ENCODE assay signal across 8 cellular contexts in genomic region chr1:179081696-179082307, GRCh38. TPM values are rescaled to one million over a fixed set of nuclear protein-coding genes. Genes with fewer than 3 reads are reported as not detected.
DNase-seq lines count a peak whose midpoint lies in the region; TF ChIP-seq lines count a peak whose summit lies in the region.

Gene TOR3A, plus strand, starts transcription at chr1:179082070. Its CDS starts 59 bp downstream, at chr1:179082129.

- DNase-seq in ELF-1 (ENCODE audit: low read depth, low spot score) (peak; percentile 97), H4 (ENCODE audit: low spot score) (peak; percentile 82), LNCaP clone FGC (ENCODE audit: low read depth) (peak; percentile 64), SHP77 (lab: John Stamatoyannopoulos, UW) (peak; percentile 73 to 89), foreskin melanocyte (peak; percentile 81), neural progenitor cell (ENCODE audit: low spot score) (peak; percentile 94), stromal cell of bone marrow (ENCODE audit: low read depth) (peak; percentile 79)
- peak; percentile 52 for DNase-seq in activated gamma-delta T cell treated with anti-CD3 and anti-CD28 coated beads, Interleukin-2, amount 50 U/mL, for 16 hours (ENCODE audit: low read depth)

- peak within 1 kb of the TSS; percentile 94 for H3K4me3 Mint-ChIP-seq in neural progenitor cell

- H3K36me3 ChIP-seq in neural progenitor cell, result no peaks in the 10 kb centered on the region

- peak within 1 kb of the TSS; percentile 39 for H3K27ac Mint-ChIP-seq in neural progenitor cell

- peaks cover 12% of the 10 kb centered on the region for H3F3A ChIP-seq in neural progenitor cell (ENCODE audit: low read depth)

- no peaks in the 10 kb centered on the region for H3K4me1 ChIP-seq in neural progenitor cell

- H3K4me1 Mint-ChIP-seq in neural progenitor cell, result peaks cover 18% of the 10 kb centered on the region

- no peaks in the 10 kb centered on the region for H3K9me3 ChIP-seq in neural progenitor cell (ENCODE audit: low read depth)

- H3K9me3 Mint-ChIP-seq in neural progenitor cell, result no peaks in the 10 kb centered on the region

- peaks cover 11% of the 10 kb centered on the region for H3K27me3 ChIP-seq in neural progenitor cell

- H3K4me3 ChIP-seq in LNCaP clone FGC (ENCODE audit: low read depth, low read length) (peak within 1 kb of the TSS; percentile 88), neural progenitor cell (peak within 1 kb of the TSS; percentile 71)

- peaks cover 4% of the 10 kb centered on the region for H3K36me3 Mint-ChIP-seq in neural progenitor cell

- no peak for TF ChIP-seq CTCF in LNCaP clone FGC (IDR thresholded peaks at IDR 0.05; ENCODE audit: control insufficient read depth, extremely low read depth, insufficient read depth)
- no peak for TF ChIP-seq CTCF in neural progenitor cell (IDR thresholded peaks at IDR 0.05)

- peak within 1 kb of the TSS; percentile 90 for H3K4me2 ChIP-seq in neural progenitor cell

- H3K27me3 Mint-ChIP-seq in neural progenitor cell (ENCODE audit: insufficient read depth, low read depth), result peaks cover 3% of the 10 kb centered on the region

- peak within 1 kb of the TSS; percentile 91 for H2AFZ ChIP-seq in neural progenitor cell (replicated peaks)

- H3K9ac ChIP-seq in neural progenitor cell, result peak within 1 kb of the TSS; percentile 34

- no peaks in the 10 kb centered on the region for H4K20me1 ChIP-seq in neural progenitor cell (ENCODE audit: low read depth)

- H3K27ac ChIP-seq in neural progenitor cell, result no peak within 1 kb of the TSS

- no peaks in the 10 kb centered on the region for H3K79me2 ChIP-seq in neural progenitor cell (ENCODE audit: low read depth)

RNA-seq across cellular contexts. Expression of gene TOR3A, which starts in this region (rescaled TPM):
- total RNA-seq in H4 (2014; rRNA removed; shearing (Covaris generic)), result 34.1 and 42.4 TPM in 2 replicates
- total RNA-seq in neural progenitor cell (ENCODE audit: low replicate concordance), result 17.3 and 18.2 TPM in 2 replicates
